In genomic region chr1:175182347-175182746, GRCh38 we compare ENCODE assay signal across 16 cellular contexts.
"Had no signal": no experiment of that assay in that cellular context is flagged by ENCODE, and none has a peak within 500 bp of the region (broad histone marks: within the 10 kb centered on the region; RNA-seq: fewer than 3 reads in every experiment).

No MANE protein-coding gene starts in this region.

- ATAC-seq: activated CD4-positive, CD25-positive, alpha-beta regulatory T cell treated with anti-CD3 and anti-CD28 coated beads, Interleukin-2, amount 50 U/mL, for 24 hours; left lobe of liver; natural killer cell; stimulated activated naive CD8-positive, alpha-beta T cell treated with anti-CD3 and anti-CD28 coated beads, Interleukin-15, Interleukin-2, amounts not matched to agents 100 U/mL and 50 U/mL, for 24 hours had no signal

- H3K9me3 ChIP-seq: neutrophil, transverse colon had no signal

- H3K27me3 ChIP-seq: neutrophil, transverse colon had no signal

- H3K36me3 ChIP-seq: transverse colon had no signal

- H3K4me3 ChIP-seq: transverse colon had no signal

- DNase-seq: activated CD4-positive, alpha-beta memory T cell treated with anti-CD3 and anti-CD28 coated beads for 36 hours; activated gamma-delta T cell; activated T-cell treated with anti-CD3 and anti-CD28 coated beads, Interleukin-2, amount 50 U/mL, for 24 hours; aorta; cortex of kidney; effector CD4-positive, alpha-beta T cell; foreskin fibroblast; hippocampal formation; natural killer cell; stimulated activated CD4-positive, alpha-beta T cell treated with anti-CD3 and anti-CD28 coated beads, Interleukin-15, amount 100 ng/mL, for 24 hours; stimulated activated CD4-positive, alpha-beta T cell treated with anti-CD3 and anti-CD28 coated beads, Interleukin-4, amount 100 ng/mL, for 1 hour; stimulated activated naive CD8-positive, alpha-beta T cell treated with anti-CD3 and anti-CD28 coated beads, Interleukin-15, Interleukin-2, amounts not matched to agents 100 U/mL and 50 U/mL, for 24 hours; transverse colon had no signal

- H3K9me3 Mint-ChIP-seq: activated CD4-positive, alpha-beta memory T cell treated with anti-CD3 and anti-CD28 coated beads for 36 hours; activated T-cell treated with anti-CD3 and anti-CD28 coated beads, Interleukin-2, amount 50 U/mL, for 24 hours; natural killer cell had no signal

- H3K27ac Mint-ChIP-seq: activated CD4-positive, alpha-beta memory T cell treated with anti-CD3 and anti-CD28 coated beads for 36 hours; activated T-cell treated with anti-CD3 and anti-CD28 coated beads, Interleukin-2, amount 50 U/mL, for 24 hours had no signal

- H3K4me3 Mint-ChIP-seq: activated CD4-positive, alpha-beta memory T cell treated with anti-CD3 and anti-CD28 coated beads for 36 hours; activated T-cell treated with anti-CD3 and anti-CD28 coated beads, Interleukin-2, amount 50 U/mL, for 24 hours; natural killer cell had no signal

- H3K27me3 Mint-ChIP-seq: activated CD4-positive, alpha-beta memory T cell treated with anti-CD3 and anti-CD28 coated beads for 36 hours; activated T-cell treated with anti-CD3 and anti-CD28 coated beads, Interleukin-2, amount 50 U/mL, for 24 hours had no signal

- H3K27ac ChIP-seq: neutrophil, transverse colon had no signal
